Comparison of ENCODE assay signal across 8 cellular contexts in genomic region chr19:14496029-14496848, GRCh38. TPM values are rescaled to one million over a fixed set of nuclear protein-coding genes. Genes with fewer than 3 reads are reported as not detected.
DNase-seq lines count a peak whose midpoint lies in the region; ATAC-seq and TF ChIP-seq lines count a peak whose summit lies in the region.

A gene with protein sequence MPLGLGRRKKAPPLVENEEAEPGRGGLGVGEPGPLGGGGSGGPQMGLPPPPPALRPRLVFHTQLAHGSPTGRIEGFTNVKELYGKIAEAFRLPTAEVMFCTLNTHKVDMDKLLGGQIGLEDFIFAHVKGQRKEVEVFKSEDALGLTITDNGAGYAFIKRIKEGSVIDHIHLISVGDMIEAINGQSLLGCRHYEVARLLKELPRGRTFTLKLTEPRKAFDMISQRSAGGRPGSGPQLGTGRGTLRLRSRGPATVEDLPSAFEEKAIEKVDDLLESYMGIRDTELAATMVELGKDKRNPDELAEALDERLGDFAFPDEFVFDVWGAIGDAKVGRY (minus strand): TSS chr19:14496127. CDS start chr19:14482976, 13,151 bp downstream.

- H3K27me3 ChIP-seq in right cardiac atrium (ENCODE audit: control insufficient read depth, insufficient read depth) (no peaks in the 10 kb centered on the region), prostate gland (replicated peaks; ENCODE audit: insufficient read depth) (no peaks in the 10 kb centered on the region), upper lobe of right lung (no peaks in the 10 kb centered on the region)

- no peak for TF ChIP-seq CTCF in astrocyte of the cerebellum (IDR thresholded peaks at IDR 0.05; ENCODE audit: low read depth, low read length, missing control alignments)
- no peak for TF ChIP-seq CTCF in prostate gland (IDR thresholded peaks at IDR 0.05)
- TF ChIP-seq CTCF in upper lobe of right lung (IDR thresholded peaks at IDR 0.05), result no peak

- H3K4me3 ChIP-seq in astrocyte of the cerebellum (ENCODE audit: low read depth, low read length) (peak within 1 kb of the TSS; percentile 66), right cardiac atrium (ENCODE audit: low read length) (peak within 1 kb of the TSS; percentile 89), prostate gland (peak within 1 kb of the TSS; percentile 67 to 86), upper lobe of right lung (peak within 1 kb of the TSS; percentile 91)

- peak; percentile 97 for DNase-seq in DMS79 treated with DMSO at 0.1 percent for 48 hours (lab: John Stamatoyannopoulos, UW)
- DNase-seq in NCI-H1930 (lab: John Stamatoyannopoulos, UW), result peak; percentile 86 to 89
- DNase-seq in T1000 (lab: John Stamatoyannopoulos, UW), result peak; percentile 97
- peak; percentile 96 for DNase-seq in astrocyte of the cerebellum (ENCODE audit: low read depth)
- DNase-seq in right cardiac atrium, result peak; percentile 98 to 99 (median 98)
- DNase-seq in prostate gland (ENCODE audit: low spot score), result peak; percentile 96
- peak; percentile 98 for DNase-seq in upper lobe of right lung

- peak; percentile 82 for TF ChIP-seq POLR2A in prostate gland (IDR thresholded peaks at IDR 0.05)

- in situ Hi-C loops in astrocyte of the cerebellum (cut with HindIII; ENCODE audit: low sequenced_read_pairs), result no loop called here

- H3K9me3 ChIP-seq in right cardiac atrium (ENCODE audit: control insufficient read depth, low read length) (no peaks in the 10 kb centered on the region), prostate gland (no peaks in the 10 kb centered on the region), upper lobe of right lung (no peaks in the 10 kb centered on the region)

- ATAC-seq in HG02588 (IDR thresholded peaks at IDR 0.05; ENCODE audit: unreplicated experiment), result peak; percentile 77
- ATAC-seq in right cardiac atrium, result peak; percentile 97 to 98
- peak; percentile 97 for ATAC-seq in upper lobe of right lung

- WGBS in right cardiac atrium, result 2% methylated on average over 71 of the region's 71 CpGs
- 2% methylated on average over 61 of the region's 71 CpGs for WGBS in prostate gland

- H3K36me3 ChIP-seq in prostate gland, result no peaks in the 10 kb centered on the region
- H3K36me3 ChIP-seq in upper lobe of right lung, result no peaks in the 10 kb centered on the region

- H3K4me1 ChIP-seq in right cardiac atrium (ENCODE audit: control insufficient read depth, insufficient read depth, low read length), result peaks cover 5% of the 10 kb centered on the region
- H3K4me1 ChIP-seq in prostate gland (replicated peaks), result peaks cover 11% of the 10 kb centered on the region
- H3K4me1 ChIP-seq in upper lobe of right lung, result peaks cover 29% of the 10 kb centered on the region

- intact Hi-C loops in right cardiac atrium (cut with DNase I) (no loop called here), prostate gland (cut with DNase I) (no loop called here), upper lobe of right lung (cut with DNase I) (no loop called here)

- H3K27ac ChIP-seq in right cardiac atrium (ENCODE audit: low read length) (peak within 1 kb of the TSS; percentile 49), prostate gland (peak within 1 kb of the TSS; percentile 70 to 81), upper lobe of right lung (peak within 1 kb of the TSS; percentile 80)

RNA-seq across cellular contexts. Expression of the gene that starts here (rescaled TPM):
- total RNA-seq in right cardiac atrium (10 to 100 TPM; 47.0 to 57.3 (median 49.3) TPM), prostate gland (100 to 1,000 TPM in 1 of 2 donors, 10 to 100 TPM in 1; 71.8 to 101 TPM), upper lobe of right lung (97.7 TPM)
- 52.6 TPM for polyA plus RNA-seq in right cardiac atrium

Comparison
In these comparisons a context has a peak if more than half of its experiments do, and no peak if none do; other contexts are left out.
1. Peak in every context shown above with its lines: DNase-seq, ATAC-seq, H3K4me3 ChIP-seq and H3K27ac ChIP-seq.